In the genomic region with DNA sequence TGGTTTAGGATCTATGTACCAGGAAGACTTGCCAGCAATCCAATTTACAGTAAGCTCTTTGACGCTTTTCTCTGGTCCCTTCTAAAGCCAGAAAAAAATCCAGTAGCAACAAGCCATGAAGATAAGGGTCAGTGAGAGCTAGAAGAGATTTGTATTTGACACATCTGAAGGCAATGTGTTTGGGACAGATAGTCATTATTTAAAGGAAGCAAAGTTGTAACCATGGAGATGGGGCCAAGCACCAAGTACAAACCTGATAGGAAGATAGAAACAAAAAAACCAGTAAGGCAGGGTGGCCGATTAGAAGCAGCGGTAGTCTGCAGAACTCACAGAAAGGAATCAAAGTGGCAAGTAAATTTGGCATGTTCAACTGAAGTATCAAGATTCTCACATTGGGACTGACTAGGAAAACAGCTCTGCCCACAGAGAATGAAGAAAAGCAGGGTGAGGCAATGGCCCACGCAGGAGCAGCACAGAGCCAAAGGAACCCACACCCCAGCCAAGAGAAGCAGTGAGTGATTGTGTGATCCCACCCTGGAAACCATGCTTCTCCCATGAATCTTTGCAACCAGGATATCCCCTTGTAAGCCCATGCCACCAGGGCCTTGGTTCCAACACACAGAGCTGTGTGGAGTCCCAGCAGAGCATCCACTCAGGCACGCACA, we compare ENCODE assay signal across 1 cellular context.
TF ChIP-seq lines count a peak whose summit lies in the region.

No MANE protein-coding gene starts in this region.

TF ChIP-seq in K562, 482 proteins besides CTCF, POLR2A, EP300 and RAD21 (continued from another document and continues in another):
- no peak for TF ChIP-seq MAFF (IDR thresholded peaks at IDR 0.05; ENCODE audit: low read length)
- no peak for TF ChIP-seq PHB2 (IDR thresholded peaks at IDR 0.05; ENCODE audit: low read depth)
- no peak for TF ChIP-seq OTX1 (CRISPR knock-in tag; IDR thresholded peaks at IDR 0.05)
- peak; percentile 69 for TF ChIP-seq NCOR1 (IDR thresholded peaks at IDR 0.05)
- TF ChIP-seq FOXK1 (CRISPR knock-in tag; IDR thresholded peaks at IDR 0.05; ENCODE audit: borderline replicate concordance) = no peak
- no peak for TF ChIP-seq POLR3G (IDR thresholded peaks at IDR 0.05; ENCODE audit: extremely low read depth, insufficient read length, insufficient replicate concordance)
- TF ChIP-seq HMGN3 (IDR thresholded peaks at IDR 0.05; ENCODE audit: borderline replicate concordance, extremely low read depth, insufficient read length, low read depth, low read length) = no peak
- no peak for TF ChIP-seq ZNF184 (CRISPR knock-in tag; IDR thresholded peaks at IDR 0.05)
- TF ChIP-seq MTA2 (IDR thresholded peaks at IDR 0.05; ENCODE audit: low read depth) = peak; percentile 79
- no peak for TF ChIP-seq HSF4 (CRISPR knock-in tag; IDR thresholded peaks at IDR 0.05; ENCODE audit: borderline replicate concordance)
- TF ChIP-seq, protein P1, sequence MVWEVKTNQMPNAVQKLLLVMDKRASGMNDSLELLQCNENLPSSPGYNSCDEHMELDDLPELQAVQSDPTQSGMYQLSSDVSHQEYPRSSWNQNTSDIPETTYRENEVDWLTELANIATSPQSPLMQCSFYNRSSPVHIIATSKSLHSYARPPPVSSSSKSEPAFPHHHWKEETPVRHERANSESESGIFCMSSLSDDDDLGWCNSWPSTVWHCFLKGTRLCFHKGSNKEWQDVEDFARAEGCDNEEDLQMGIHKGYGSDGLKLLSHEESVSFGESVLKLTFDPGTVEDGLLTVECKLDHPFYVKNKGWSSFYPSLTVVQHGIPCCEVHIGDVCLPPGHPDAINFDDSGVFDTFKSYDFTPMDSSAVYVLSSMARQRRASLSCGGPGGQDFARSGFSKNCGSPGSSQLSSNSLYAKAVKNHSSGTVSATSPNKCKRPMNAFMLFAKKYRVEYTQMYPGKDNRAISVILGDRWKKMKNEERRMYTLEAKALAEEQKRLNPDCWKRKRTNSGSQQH (CRISPR knock-in tag; IDR thresholded peaks at IDR 0.05) = no peak
- TF ChIP-seq ARID1B (IDR thresholded peaks at IDR 0.05) = peak; percentile 91
- no peak for TF ChIP-seq ZBTB17 (CRISPR knock-in tag; IDR thresholded peaks at IDR 0.05)
- no peak for TF ChIP-seq ZEB2 (IDR thresholded peaks at IDR 0.05)
- no peak for TF ChIP-seq POLR2AphosphoS5 (IDR thresholded peaks at IDR 0.05; ENCODE audit: control insufficient read depth, insufficient read depth, low read depth, low read length)
- no peak for TF ChIP-seq NRF1 (conservative IDR thresholded peaks at IDR 0.05 in 1 of 2, IDR thresholded peaks at IDR 0.05 in 1 of 2)
- TF ChIP-seq ZNF316 (IDR thresholded peaks at IDR 0.05) = no peak
- TF ChIP-seq, protein P2, sequence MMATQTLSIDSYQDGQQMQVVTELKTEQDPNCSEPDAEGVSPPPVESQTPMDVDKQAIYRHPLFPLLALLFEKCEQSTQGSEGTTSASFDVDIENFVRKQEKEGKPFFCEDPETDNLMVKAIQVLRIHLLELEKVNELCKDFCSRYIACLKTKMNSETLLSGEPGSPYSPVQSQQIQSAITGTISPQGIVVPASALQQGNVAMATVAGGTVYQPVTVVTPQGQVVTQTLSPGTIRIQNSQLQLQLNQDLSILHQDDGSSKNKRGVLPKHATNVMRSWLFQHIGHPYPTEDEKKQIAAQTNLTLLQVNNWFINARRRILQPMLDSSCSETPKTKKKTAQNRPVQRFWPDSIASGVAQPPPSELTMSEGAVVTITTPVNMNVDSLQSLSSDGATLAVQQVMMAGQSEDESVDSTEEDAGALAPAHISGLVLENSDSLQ (IDR thresholded peaks at IDR 0.05) = 0 out of 2 replicates have a peak, but pooled peaks have one; percentile 20
- TF ChIP-seq KHSRP (IDR thresholded peaks at IDR 0.05) = no peak
- TF ChIP-seq GATA2 (CRISPR knock-in tag; IDR thresholded peaks at IDR 0.05) = peak; percentile 53; the same call in 1 of the 2 replicates
- no peak for TF ChIP-seq PHF8 (IDR thresholded peaks at IDR 0.05; ENCODE audit: borderline replicate concordance, low read length)
- TF ChIP-seq, protein P3, sequence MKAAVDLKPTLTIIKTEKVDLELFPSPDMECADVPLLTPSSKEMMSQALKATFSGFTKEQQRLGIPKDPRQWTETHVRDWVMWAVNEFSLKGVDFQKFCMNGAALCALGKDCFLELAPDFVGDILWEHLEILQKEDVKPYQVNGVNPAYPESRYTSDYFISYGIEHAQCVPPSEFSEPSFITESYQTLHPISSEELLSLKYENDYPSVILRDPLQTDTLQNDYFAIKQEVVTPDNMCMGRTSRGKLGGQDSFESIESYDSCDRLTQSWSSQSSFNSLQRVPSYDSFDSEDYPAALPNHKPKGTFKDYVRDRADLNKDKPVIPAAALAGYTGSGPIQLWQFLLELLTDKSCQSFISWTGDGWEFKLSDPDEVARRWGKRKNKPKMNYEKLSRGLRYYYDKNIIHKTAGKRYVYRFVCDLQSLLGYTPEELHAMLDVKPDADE (conservative IDR thresholded peaks at IDR 0.05; ENCODE audit: control insufficient read depth, low read depth, low read length) = no peak
- peak; percentile 57 for TF ChIP-seq MEIS2 (IDR thresholded peaks at IDR 0.05; ENCODE audit: partially characterized antibody)
- no peak for TF ChIP-seq ZSCAN32 (CRISPR knock-in tag; IDR thresholded peaks at IDR 0.05)
- no peak for TF ChIP-seq DIDO1 (tag; IDR thresholded peaks at IDR 0.05; ENCODE audit: low read depth)
- TF ChIP-seq RNF2 (IDR thresholded peaks at IDR 0.05) = no peak
- TF ChIP-seq RFX5 (IDR thresholded peaks at IDR 0.05; ENCODE audit: low read depth, low read length) = no peak
- TF ChIP-seq SRSF3 (IDR thresholded peaks at IDR 0.05; ENCODE audit: insufficient read depth, low read length) = no peak
- no peak for TF ChIP-seq CBX5 (IDR thresholded peaks at IDR 0.05; ENCODE audit: borderline replicate concordance, low read depth)
- no peak for TF ChIP-seq HOXB6 (CRISPR knock-in tag; IDR thresholded peaks at IDR 0.05; ENCODE audit: borderline replicate concordance)
- TF ChIP-seq, protein P4, sequence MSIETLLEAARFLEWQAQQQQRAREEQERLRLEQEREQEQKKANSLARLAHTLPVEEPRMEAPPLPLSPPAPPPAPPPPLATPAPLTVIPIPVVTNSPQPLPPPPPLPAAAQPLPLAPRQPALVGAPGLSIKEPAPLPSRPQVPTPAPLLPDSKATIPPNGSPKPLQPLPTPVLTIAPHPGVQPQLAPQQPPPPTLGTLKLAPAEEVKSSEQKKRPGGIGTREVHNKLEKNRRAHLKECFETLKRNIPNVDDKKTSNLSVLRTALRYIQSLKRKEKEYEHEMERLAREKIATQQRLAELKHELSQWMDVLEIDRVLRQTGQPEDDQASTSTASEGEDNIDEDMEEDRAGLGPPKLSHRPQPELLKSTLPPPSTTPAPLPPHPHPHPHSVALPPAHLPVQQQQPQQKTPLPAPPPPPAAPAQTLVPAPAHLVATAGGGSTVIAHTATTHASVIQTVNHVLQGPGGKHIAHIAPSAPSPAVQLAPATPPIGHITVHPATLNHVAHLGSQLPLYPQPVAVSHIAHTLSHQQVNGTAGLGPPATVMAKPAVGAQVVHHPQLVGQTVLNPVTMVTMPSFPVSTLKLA (conservative IDR thresholded peaks at IDR 0.05) = 0 out of 4 replicates have a peak, but pooled peaks of 1 of the 2 experiments have one; percentile 37
- no peak for TF ChIP-seq SP1 (CRISPR knock-in tag; IDR thresholded peaks at IDR 0.05)
- TF ChIP-seq, protein P5, sequence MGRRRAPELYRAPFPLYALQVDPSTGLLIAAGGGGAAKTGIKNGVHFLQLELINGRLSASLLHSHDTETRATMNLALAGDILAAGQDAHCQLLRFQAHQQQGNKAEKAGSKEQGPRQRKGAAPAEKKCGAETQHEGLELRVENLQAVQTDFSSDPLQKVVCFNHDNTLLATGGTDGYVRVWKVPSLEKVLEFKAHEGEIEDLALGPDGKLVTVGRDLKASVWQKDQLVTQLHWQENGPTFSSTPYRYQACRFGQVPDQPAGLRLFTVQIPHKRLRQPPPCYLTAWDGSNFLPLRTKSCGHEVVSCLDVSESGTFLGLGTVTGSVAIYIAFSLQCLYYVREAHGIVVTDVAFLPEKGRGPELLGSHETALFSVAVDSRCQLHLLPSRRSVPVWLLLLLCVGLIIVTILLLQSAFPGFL (CRISPR knock-in tag; IDR thresholded peaks at IDR 0.05) = no peak
- no peak for TF ChIP-seq SRF (CRISPR knock-in tag; IDR thresholded peaks at IDR 0.05)
- no peak for TF ChIP-seq ETV1 (tag; conservative IDR thresholded peaks at IDR 0.05; ENCODE audit: low read depth)
- TF ChIP-seq CHCHD3 (CRISPR knock-in tag; IDR thresholded peaks at IDR 0.05) = no peak
- no peak for TF ChIP-seq ELF4 (CRISPR knock-in tag; IDR thresholded peaks at IDR 0.05)
- no peak for TF ChIP-seq CHD1 (IDR thresholded peaks at IDR 0.05; ENCODE audit: low read length)
- no peak for TF ChIP-seq FUS (optimal IDR thresholded peaks at IDR 0.05; ENCODE audit: low read depth, low read length)
- peak; percentile 71; the same call in 1 of the 2 replicates for TF ChIP-seq SMARCA4 (IDR thresholded peaks at IDR 0.05)
- no peak for TF ChIP-seq SNIP1 (IDR thresholded peaks at IDR 0.05; ENCODE audit: low read depth)
- peak; percentile 39; the same call in 1 of the 2 replicates for TF ChIP-seq STAT5A (IDR thresholded peaks at IDR 0.05; ENCODE audit: borderline replicate concordance, low read length)
- TF ChIP-seq, protein P6, sequence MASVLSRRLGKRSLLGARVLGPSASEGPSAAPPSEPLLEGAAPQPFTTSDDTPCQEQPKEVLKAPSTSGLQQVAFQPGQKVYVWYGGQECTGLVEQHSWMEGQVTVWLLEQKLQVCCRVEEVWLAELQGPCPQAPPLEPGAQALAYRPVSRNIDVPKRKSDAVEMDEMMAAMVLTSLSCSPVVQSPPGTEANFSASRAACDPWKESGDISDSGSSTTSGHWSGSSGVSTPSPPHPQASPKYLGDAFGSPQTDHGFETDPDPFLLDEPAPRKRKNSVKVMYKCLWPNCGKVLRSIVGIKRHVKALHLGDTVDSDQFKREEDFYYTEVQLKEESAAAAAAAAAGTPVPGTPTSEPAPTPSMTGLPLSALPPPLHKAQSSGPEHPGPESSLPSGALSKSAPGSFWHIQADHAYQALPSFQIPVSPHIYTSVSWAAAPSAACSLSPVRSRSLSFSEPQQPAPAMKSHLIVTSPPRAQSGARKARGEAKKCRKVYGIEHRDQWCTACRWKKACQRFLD (CRISPR knock-in tag; IDR thresholded peaks at IDR 0.05) = no peak
- TF ChIP-seq CBX3 (IDR thresholded peaks at IDR 0.05; ENCODE audit: borderline replicate concordance in 1 of 2, low read length in 2 of 2) = no peak
- TF ChIP-seq, protein P7, sequence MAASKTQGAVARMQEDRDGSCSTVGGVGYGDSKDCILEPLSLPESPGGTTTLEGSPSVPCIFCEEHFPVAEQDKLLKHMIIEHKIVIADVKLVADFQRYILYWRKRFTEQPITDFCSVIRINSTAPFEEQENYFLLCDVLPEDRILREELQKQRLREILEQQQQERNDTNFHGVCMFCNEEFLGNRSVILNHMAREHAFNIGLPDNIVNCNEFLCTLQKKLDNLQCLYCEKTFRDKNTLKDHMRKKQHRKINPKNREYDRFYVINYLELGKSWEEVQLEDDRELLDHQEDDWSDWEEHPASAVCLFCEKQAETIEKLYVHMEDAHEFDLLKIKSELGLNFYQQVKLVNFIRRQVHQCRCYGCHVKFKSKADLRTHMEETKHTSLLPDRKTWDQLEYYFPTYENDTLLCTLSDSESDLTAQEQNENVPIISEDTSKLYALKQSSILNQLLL (CRISPR knock-in tag; IDR thresholded peaks at IDR 0.05; ENCODE audit: borderline replicate concordance) = no peak
- TF ChIP-seq, protein P8, sequence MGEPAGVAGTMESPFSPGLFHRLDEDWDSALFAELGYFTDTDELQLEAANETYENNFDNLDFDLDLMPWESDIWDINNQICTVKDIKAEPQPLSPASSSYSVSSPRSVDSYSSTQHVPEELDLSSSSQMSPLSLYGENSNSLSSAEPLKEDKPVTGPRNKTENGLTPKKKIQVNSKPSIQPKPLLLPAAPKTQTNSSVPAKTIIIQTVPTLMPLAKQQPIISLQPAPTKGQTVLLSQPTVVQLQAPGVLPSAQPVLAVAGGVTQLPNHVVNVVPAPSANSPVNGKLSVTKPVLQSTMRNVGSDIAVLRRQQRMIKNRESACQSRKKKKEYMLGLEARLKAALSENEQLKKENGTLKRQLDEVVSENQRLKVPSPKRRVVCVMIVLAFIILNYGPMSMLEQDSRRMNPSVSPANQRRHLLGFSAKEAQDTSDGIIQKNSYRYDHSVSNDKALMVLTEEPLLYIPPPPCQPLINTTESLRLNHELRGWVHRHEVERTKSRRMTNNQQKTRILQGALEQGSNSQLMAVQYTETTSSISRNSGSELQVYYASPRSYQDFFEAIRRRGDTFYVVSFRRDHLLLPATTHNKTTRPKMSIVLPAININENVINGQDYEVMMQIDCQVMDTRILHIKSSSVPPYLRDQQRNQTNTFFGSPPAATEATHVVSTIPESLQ (CRISPR knock-in tag; IDR thresholded peaks at IDR 0.05) = no peak
- TF ChIP-seq, protein P9, sequence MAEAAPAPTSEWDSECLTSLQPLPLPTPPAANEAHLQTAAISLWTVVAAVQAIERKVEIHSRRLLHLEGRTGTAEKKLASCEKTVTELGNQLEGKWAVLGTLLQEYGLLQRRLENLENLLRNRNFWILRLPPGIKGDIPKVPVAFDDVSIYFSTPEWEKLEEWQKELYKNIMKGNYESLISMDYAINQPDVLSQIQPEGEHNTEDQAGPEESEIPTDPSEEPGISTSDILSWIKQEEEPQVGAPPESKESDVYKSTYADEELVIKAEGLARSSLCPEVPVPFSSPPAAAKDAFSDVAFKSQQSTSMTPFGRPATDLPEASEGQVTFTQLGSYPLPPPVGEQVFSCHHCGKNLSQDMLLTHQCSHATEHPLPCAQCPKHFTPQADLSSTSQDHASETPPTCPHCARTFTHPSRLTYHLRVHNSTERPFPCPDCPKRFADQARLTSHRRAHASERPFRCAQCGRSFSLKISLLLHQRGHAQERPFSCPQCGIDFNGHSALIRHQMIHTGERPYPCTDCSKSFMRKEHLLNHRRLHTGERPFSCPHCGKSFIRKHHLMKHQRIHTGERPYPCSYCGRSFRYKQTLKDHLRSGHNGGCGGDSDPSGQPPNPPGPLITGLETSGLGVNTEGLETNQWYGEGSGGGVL (CRISPR knock-in tag; IDR thresholded peaks at IDR 0.05) = no peak
- TF ChIP-seq RBFOX2 (IDR thresholded peaks at IDR 0.05; ENCODE audit: low read depth, low read length) = no peak
- TF ChIP-seq ZNF436 (CRISPR knock-in tag; IDR thresholded peaks at IDR 0.05) = no peak
- TF ChIP-seq, protein P10, sequence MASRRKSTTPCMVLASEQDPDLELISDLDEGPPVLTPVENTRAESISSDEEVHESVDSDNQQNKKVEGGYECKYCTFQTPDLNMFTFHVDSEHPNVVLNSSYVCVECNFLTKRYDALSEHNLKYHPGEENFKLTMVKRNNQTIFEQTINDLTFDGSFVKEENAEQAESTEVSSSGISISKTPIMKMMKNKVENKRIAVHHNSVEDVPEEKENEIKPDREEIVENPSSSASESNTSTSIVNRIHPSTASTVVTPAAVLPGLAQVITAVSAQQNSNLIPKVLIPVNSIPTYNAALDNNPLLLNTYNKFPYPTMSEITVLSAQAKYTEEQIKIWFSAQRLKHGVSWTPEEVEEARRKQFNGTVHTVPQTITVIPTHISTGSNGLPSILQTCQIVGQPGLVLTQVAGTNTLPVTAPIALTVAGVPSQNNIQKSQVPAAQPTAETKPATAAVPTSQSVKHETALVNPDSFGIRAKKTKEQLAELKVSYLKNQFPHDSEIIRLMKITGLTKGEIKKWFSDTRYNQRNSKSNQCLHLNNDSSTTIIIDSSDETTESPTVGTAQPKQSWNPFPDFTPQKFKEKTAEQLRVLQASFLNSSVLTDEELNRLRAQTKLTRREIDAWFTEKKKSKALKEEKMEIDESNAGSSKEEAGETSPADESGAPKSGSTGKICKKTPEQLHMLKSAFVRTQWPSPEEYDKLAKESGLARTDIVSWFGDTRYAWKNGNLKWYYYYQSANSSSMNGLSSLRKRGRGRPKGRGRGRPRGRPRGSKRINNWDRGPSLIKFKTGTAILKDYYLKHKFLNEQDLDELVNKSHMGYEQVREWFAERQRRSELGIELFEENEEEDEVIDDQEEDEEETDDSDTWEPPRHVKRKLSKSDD (conservative IDR thresholded peaks at IDR 0.05; ENCODE audit: low read length) = no peak
- no peak for TF ChIP-seq ZNF561 (CRISPR knock-in tag; conservative IDR thresholded peaks at IDR 0.05)
